ENCODE assay signal across 34 cellular contexts in the genomic region with DNA sequence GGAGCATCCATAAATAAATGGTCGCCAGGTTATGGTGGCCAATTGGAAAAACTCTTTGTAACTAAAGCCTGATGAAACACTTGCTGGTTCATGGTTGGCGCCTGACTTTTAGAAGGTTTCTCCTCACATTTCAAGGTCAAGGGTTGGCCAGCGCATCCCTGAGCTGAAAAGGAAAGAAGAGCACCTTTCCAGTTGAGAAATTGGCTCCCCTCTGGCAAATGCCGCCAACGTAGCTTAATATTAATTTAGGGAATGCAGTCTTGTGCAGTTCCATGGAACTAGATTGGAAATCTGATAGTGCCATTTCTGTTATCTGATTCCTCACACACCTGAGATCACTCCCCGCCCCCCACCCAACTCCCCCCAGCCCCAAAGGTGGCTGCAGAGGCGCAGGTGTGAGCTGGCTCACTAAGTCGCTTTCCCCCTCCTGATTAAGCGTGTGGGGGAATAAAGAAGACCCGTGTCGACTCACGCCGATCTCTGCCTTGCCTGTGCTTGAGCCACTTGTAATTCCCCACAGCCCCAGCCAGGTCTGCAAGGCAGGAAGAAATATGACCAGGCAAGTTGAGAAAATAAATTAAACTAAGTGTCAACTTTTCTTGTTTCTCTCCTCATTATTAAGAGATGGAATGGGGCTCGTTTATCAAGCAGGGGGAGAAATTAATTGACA.
DNase-seq lines count a peak whose midpoint lies in the region; TF ChIP-seq lines count a peak whose summit lies in the region.
"Had no signal": no experiment of that assay in that cellular context is flagged by ENCODE, and none has a peak within 500 bp of the region (broad histone marks: within the 10 kb centered on the region; RNA-seq: fewer than 3 reads in every experiment).

No MANE protein-coding gene starts in this region.

- peak overlapping the region; percentile 87 for H3K27ac Mint-ChIP-seq in neural progenitor cell
- H3K27ac Mint-ChIP-seq: activated CD4-positive, alpha-beta T cell treated with anti-CD3 and anti-CD28 coated beads, Interleukin-2, amount 10 ng/mL, durations not matched to agents 24 days and 14 days; activated naive CD4-positive, alpha-beta T cell treated with anti-CD3 and anti-CD28 coated beads for 36 hours had no signal

- H3K4me3 ChIP-seq in neural progenitor cell (no peak overlapping the region), tibial nerve (no peak overlapping the region)
- H3K4me3 ChIP-seq: adrenal gland, heart left ventricle, K562, lower lobe of right lung, Peyer's patch, skin epidermis, thyroid gland had no signal

- H3K27ac ChIP-seq in KOPT-K1 (ENCODE audit: low read depth, low read length, poor library complexity, severe bottlenecking) = peak overlapping the region; percentile 1
- no peak overlapping the region for H3K27ac ChIP-seq in neural progenitor cell
- no peak overlapping the region for H3K27ac ChIP-seq in tibial nerve
- H3K27ac ChIP-seq: brain microvascular endothelial cell, heart left ventricle, lower lobe of right lung, Peyer's patch, skin epidermis, thyroid gland had no signal

- TF ChIP-seq CTCF in neural progenitor cell (IDR thresholded peaks at IDR 0.05) = no peak
- no peak for TF ChIP-seq CTCF in tibial nerve (IDR thresholded peaks at IDR 0.05)

- TF ChIP-seq EP300 in tibial nerve (IDR thresholded peaks at IDR 0.05) = no peak

- H4K20me1 ChIP-seq in neural progenitor cell (ENCODE audit: low read depth) = peaks cover 93% of the 10 kb centered on the region

- H3K9me3 Mint-ChIP-seq in neural progenitor cell = no peaks in the 10 kb centered on the region
- H3K9me3 Mint-ChIP-seq: activated CD4-positive, alpha-beta T cell treated with anti-CD3 and anti-CD28 coated beads, Interleukin-2, amount 10 ng/mL, durations not matched to agents 24 days and 14 days; activated naive CD4-positive, alpha-beta T cell treated with anti-CD3 and anti-CD28 coated beads for 36 hours; CD8-positive, alpha-beta T cell; naive thymus-derived CD8-positive, alpha-beta T cell; stimulated activated naive CD8-positive, alpha-beta T cell treated with anti-CD3 and anti-CD28 coated beads, Interleukin-15, amount 100 ng/mL, for 72 hours had no signal

- H3K4me2 ChIP-seq in neural progenitor cell = peak overlapping the region; percentile 56

- H3K4me1 Mint-ChIP-seq in neural progenitor cell = peaks cover 68% of the 10 kb centered on the region
- H3K4me1 Mint-ChIP-seq: activated CD4-positive, alpha-beta T cell treated with anti-CD3 and anti-CD28 coated beads, Interleukin-2, amount 10 ng/mL, durations not matched to agents 24 days and 14 days had no signal

- H3K9ac ChIP-seq in neural progenitor cell = no peak overlapping the region

- peak overlapping the region; percentile 68 for H3K4me3 Mint-ChIP-seq in neural progenitor cell
- H3K4me3 Mint-ChIP-seq: activated CD4-positive, alpha-beta T cell treated with anti-CD3 and anti-CD28 coated beads, Interleukin-2, amount 10 ng/mL, durations not matched to agents 24 days and 14 days; activated naive CD4-positive, alpha-beta T cell treated with anti-CD3 and anti-CD28 coated beads for 36 hours; CD8-positive, alpha-beta T cell; naive thymus-derived CD8-positive, alpha-beta T cell; stimulated activated naive CD8-positive, alpha-beta T cell treated with anti-CD3 and anti-CD28 coated beads, Interleukin-15, amount 100 ng/mL, for 72 hours had no signal

- H3K79me2 ChIP-seq in neural progenitor cell (ENCODE audit: low read depth) = peaks cover 40% of the 10 kb centered on the region

- 86 to 88% methylated on average over 14 of the region's 14 CpGs for whole genome bisulfite sequencing in tibial nerve, 2 donors

- peaks cover 32% of the 10 kb centered on the region for H3K4me1 ChIP-seq in neural progenitor cell
- H3K4me1 ChIP-seq in tibial nerve = no peaks in the 10 kb centered on the region
- H3K4me1 ChIP-seq: lower lobe of right lung, Peyer's patch had no signal

- H3K27me3 ChIP-seq in neural progenitor cell (no peaks in the 10 kb centered on the region), tibial nerve (peaks cover 0 to 6% of the 10 kb centered on the region in 2 donors)
- H3K27me3 ChIP-seq: adrenal gland, heart left ventricle, Peyer's patch, thyroid gland had no signal

- peaks cover 6% of the 10 kb centered on the region for H3F3A ChIP-seq in neural progenitor cell (ENCODE audit: low read depth)

- H3K9me3 ChIP-seq in KOPT-K1 (ENCODE audit: insufficient read depth, low read length, poor library complexity, severe bottlenecking) (no peaks in the 10 kb centered on the region), neural progenitor cell (ENCODE audit: low read depth) (no peaks in the 10 kb centered on the region), tibial nerve (no peaks in the 10 kb centered on the region)
- H3K9me3 ChIP-seq: adrenal gland, heart left ventricle, lower lobe of right lung, Peyer's patch, thyroid gland had no signal

- H3K27me3 Mint-ChIP-seq in neural progenitor cell (ENCODE audit: insufficient read depth, low read depth) = peaks cover 6% of the 10 kb centered on the region
- H3K27me3 Mint-ChIP-seq: activated CD4-positive, alpha-beta T cell treated with anti-CD3 and anti-CD28 coated beads, Interleukin-2, amount 10 ng/mL, durations not matched to agents 24 days and 14 days; naive thymus-derived CD8-positive, alpha-beta T cell; stimulated activated naive CD8-positive, alpha-beta T cell treated with anti-CD3 and anti-CD28 coated beads, Interleukin-15, amount 100 ng/mL, for 72 hours had no signal

- H3K36me3 Mint-ChIP-seq in neural progenitor cell = peaks cover 17% of the 10 kb centered on the region

- TF ChIP-seq POLR2A in tibial nerve (IDR thresholded peaks at IDR 0.05) = no peak

- H3K36me3 ChIP-seq in KOPT-K1 (ENCODE audit: insufficient read depth, low read length) (peaks cover 72% of the 10 kb centered on the region), neural progenitor cell (no peaks in the 10 kb centered on the region), tibial nerve (no peaks in the 10 kb centered on the region)
- H3K36me3 ChIP-seq: adrenal gland, brain microvascular endothelial cell, heart left ventricle, lower lobe of right lung, Peyer's patch, thyroid gland had no signal

- H2AFZ ChIP-seq in neural progenitor cell (replicated peaks) = no peak overlapping the region

- DNase-seq in NCI-H1417 (lab: John Stamatoyannopoulos, UW) = peak in 2 of 3 experiments; percentile 56
- DNase-seq in NCI-H1417 treated with DMSO at 0.1 percent for 48 hours (lab: John Stamatoyannopoulos, UW) = no peak
- DNase-seq in NCI-H69 (lab: John Stamatoyannopoulos, UW) = peak; percentile 81
- DNase-seq in neural progenitor cell (ENCODE audit: low spot score) = no peak
- DNase-seq in NCI-H2081 (lab: John Stamatoyannopoulos, UW) = no peak
- no peak for DNase-seq in stimulated activated CD4-positive, alpha-beta T cell treated with anti-CD3 and anti-CD28 coated beads, Interleukin-15, amount 100 ng/mL, for 24 hours
- DNase-seq in tibial nerve (ENCODE audit: low spot score in 2 of 2) = no peak
- DNase-seq: 8988T; activated CD4-positive, alpha-beta T cell treated with anti-CD3 and anti-CD28 coated beads, Interleukin-2, amount 10 ng/mL, durations not matched to agents 24 days and 14 days; activated naive CD4-positive, alpha-beta T cell treated with anti-CD3 and anti-CD28 coated beads for 36 hours; activated T-cell treated with anti-CD3 and anti-CD28 coated beads, Interleukin-2, amount 50 U/mL, for 48 hours; brain microvascular endothelial cell; CD8-positive, alpha-beta T cell; DMS 273 treated with DMSO at 0.1 percent for 48 hours; effector memory CD4-positive, alpha-beta T cell; erythroblast; heart left ventricle; lower lobe of right lung; NCI-H1694 treated with DMSO at 0.1 percent for 48 hours; NCI-H446; NK-92 treated with Interleukin-12 subunit alpha and Interleukin-12 subunit beta, amount 100 ng/mL, for 24 hours; Peyer's patch; retina; SIG-M5; stimulated activated CD4-positive, alpha-beta T cell treated with anti-CD3 and anti-CD28 coated beads, Interleukin-1b, Interleukin-23, amount 100 ng/mL, for 48 hours; stimulated activated CD8-positive, alpha-beta memory T cell treated with anti-CD3 and anti-CD28 coated beads, Interleukin-4, amount 100 ng/mL, for 48 hours; stimulated activated naive CD8-positive, alpha-beta T cell treated with anti-CD3 and anti-CD28 coated beads, Interleukin-15, amount 100 ng/mL, for 72 hours; T1000; thyroid gland had no signal

Comparison
In these comparisons a context has a peak if more than half of its experiments do, and no peak if none do; other contexts are left out.
1. DNase-seq: peak in NCI-H1417 (2 of 3) and NCI-H69 (single experiment); none in NCI-H1417 treated with DMSO at 0.1 percent for 48 hours (single experiment), neural progenitor cell (single experiment), NCI-H2081 (0 of 2), stimulated activated CD4-positive, alpha-beta T cell treated with anti-CD3 and anti-CD28 coated beads, Interleukin-15, amount 100 ng/mL, for 24 hours (single experiment) and tibial nerve (0 of 2).